20 cellular contexts compared by ENCODE assay signal in genomic region chr6:14505391-14505790, GRCh38.
"Had no signal": no experiment of that assay in that cellular context is flagged by ENCODE, and none has a peak within 500 bp of the region (broad histone marks: within the 10 kb centered on the region; RNA-seq: fewer than 3 reads in every experiment).

No MANE protein-coding gene starts in this region.

- H3K36me3 Mint-ChIP-seq: naive thymus-derived CD8-positive, alpha-beta T cell had no signal

- H3K27ac ChIP-seq: coronary artery, hepatocyte, ovary, right atrium auricular region, suprapubic skin, thyroid gland, upper lobe of left lung, uterus had no signal

- ATAC-seq: left cardiac atrium; naive thymus-derived CD8-positive, alpha-beta T cell had no signal

- H3K4me3 Mint-ChIP-seq: endodermal cell, neural crest cell had no signal

- H3K27ac Mint-ChIP-seq: endodermal cell had no signal

- H3K27me3 ChIP-seq: hepatocyte, ovary, right atrium auricular region, suprapubic skin, thyroid gland, upper lobe of left lung, uterus had no signal

- DNase-seq: effector CD4-positive, alpha-beta T cell; endodermal cell; erythroblast; foreskin melanocyte; kidney; left cardiac atrium; mesendoderm; naive thymus-derived CD8-positive, alpha-beta T cell; nucleus accumbens; ovary; stimulated activated CD4-positive, alpha-beta T cell treated with anti-CD3 and anti-CD28 coated beads, Interleukin-4, amount 100 ng/mL, for 4 hours; stimulated activated naive CD4-positive, alpha-beta T cell; thyroid gland; upper lobe of left lung; uterus had no signal

- H3K9me3 ChIP-seq: ovary, right atrium auricular region, suprapubic skin, thyroid gland, upper lobe of left lung, uterus had no signal

- H3K4me1 Mint-ChIP-seq: endodermal cell had no signal

- H3K9me3 Mint-ChIP-seq: endodermal cell; naive thymus-derived CD8-positive, alpha-beta T cell; neural crest cell had no signal

- H3K4me3 ChIP-seq: coronary artery, hepatocyte, ovary, right atrium auricular region, suprapubic skin, thyroid gland, upper lobe of left lung, uterus had no signal

- H3K36me3 ChIP-seq: ovary, suprapubic skin, thyroid gland, upper lobe of left lung, uterus had no signal

- H3K4me1 ChIP-seq: right atrium auricular region, suprapubic skin, thyroid gland, upper lobe of left lung, uterus had no signal
